In genomic region chr9:33076360-33077004, GRCh38 we compare ENCODE assay signal across 8 cellular contexts. TPM values are rescaled to one million over a fixed set of nuclear protein-coding genes. Genes with fewer than 3 reads are reported as not detected.
DNase-seq lines count a peak whose midpoint lies in the region; ATAC-seq and TF ChIP-seq lines count a peak whose summit lies in the region.

TSS of gene SMU1 (minus strand) at chr9:33076674. CDS start at chr9:33076608, 66 bp downstream.

- peak within 1 kb of the TSS; percentile 93 for H3K27ac ChIP-seq in hepatocyte

- TF ChIP-seq CTCF in hepatocyte (IDR thresholded peaks at IDR 0.05; ENCODE audit: poor library complexity), result no peak

- H3K4me2 ChIP-seq in hepatocyte, result peak within 1 kb of the TSS; percentile 88

- peaks cover 4% of the 10 kb centered on the region for H3K4me1 ChIP-seq in hepatocyte (ENCODE audit: insufficient read depth)

- H3K79me2 ChIP-seq in hepatocyte, result peaks cover 49% of the 10 kb centered on the region

- no peaks in the 10 kb centered on the region for H4K20me1 ChIP-seq in hepatocyte (ENCODE audit: insufficient read depth, poor library complexity, severe bottlenecking)

- DNase-seq in NCI-H2081 (lab: John Stamatoyannopoulos, UW), result peak; percentile 98 to 99
- DNase-seq in T1000 (lab: John Stamatoyannopoulos, UW), result peak; percentile 83
- DNase-seq in astrocyte of the hippocampus (ENCODE audit: low read depth, low spot score), result peak; percentile 99
- DNase-seq in hepatocyte (ENCODE audit: low spot score), result peak; percentile 98
- peak; percentile 93 for DNase-seq in renal cortical epithelial cell (ENCODE audit: low read depth)
- no peak for DNase-seq in cortex of kidney (lab: John Stamatoyannopoulos, UW)

- peak; percentile 94 for ATAC-seq in GM18508 (IDR thresholded peaks at IDR 0.05; ENCODE audit: insufficient read depth, unreplicated experiment)
- peak; percentile 97 for ATAC-seq in HG03025 (IDR thresholded peaks at IDR 0.05; ENCODE audit: low FRiP score, unreplicated experiment)

- WGBS in hepatocyte (ENCODE audit: low lambda C conversion rate, missing lambda C conversion rate), result 1% methylated on average over 43 of the region's 45 CpGs

- H3K9me3 ChIP-seq in hepatocyte (ENCODE audit: low read depth), result no peaks in the 10 kb centered on the region

- no peaks in the 10 kb centered on the region for H3K27me3 ChIP-seq in hepatocyte

- no peaks in the 10 kb centered on the region for H3K36me3 ChIP-seq in hepatocyte (replicated peaks; ENCODE audit: insufficient read depth, low read depth)

- peak within 1 kb of the TSS; percentile 61 for H3K4me3 ChIP-seq in hepatocyte

- no peaks in the 10 kb centered on the region for H3K9me2 ChIP-seq in hepatocyte (replicated peaks; ENCODE audit: insufficient read depth)

- H2AFZ ChIP-seq in hepatocyte, result peak within 1 kb of the TSS; percentile 44

RNA-seq across cellular contexts. Expression of gene SMU1, which starts in this region (rescaled TPM):
- total RNA-seq in hepatocyte (21.8 and 25.1 TPM in 2 replicates), renal cortical epithelial cell (36.1 and 45.7 TPM in 2 replicates)
- 15.8 and 17.8 TPM in 2 replicates for polyA plus RNA-seq in hepatocyte
